In the genomic region with DNA sequence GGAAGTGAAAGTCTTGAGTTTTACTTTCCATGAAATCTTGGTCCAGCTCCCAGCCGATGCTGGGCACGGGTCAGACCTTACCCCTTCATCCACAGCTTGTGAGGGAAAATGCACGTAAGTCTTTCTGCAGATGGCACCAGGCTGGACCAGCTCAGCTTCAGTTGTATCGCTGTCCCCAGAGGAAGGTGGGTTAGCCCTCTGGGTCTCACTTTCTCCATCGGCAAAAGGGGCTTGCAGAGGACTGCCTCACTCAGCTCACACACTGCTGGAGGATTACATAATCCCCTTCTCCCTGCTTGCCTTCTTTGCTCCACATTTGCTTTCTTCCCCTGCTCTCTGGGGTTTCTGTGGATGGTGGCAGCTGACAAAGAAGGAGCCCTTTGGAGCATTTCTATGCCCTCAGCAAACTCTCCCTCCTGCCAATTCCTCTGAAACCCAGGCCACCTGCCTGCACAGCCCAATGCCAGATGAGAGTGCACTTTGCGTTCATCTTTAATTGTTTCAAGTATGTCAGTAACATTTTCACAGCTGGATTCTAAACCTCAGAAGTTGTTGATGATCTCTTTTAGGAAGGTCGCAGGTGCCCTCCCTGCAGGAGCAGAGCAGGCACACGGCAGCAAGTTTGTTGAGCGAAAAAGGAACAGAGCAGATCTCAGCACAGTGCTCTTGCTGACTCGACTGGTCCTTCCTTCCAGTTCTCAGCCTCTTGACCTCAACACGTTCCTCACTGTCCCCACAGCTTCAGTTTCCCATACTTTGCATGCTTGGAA, we compare ENCODE assay signal across 21 cellular contexts.
"Had no signal": no experiment of that assay in that cellular context is flagged by ENCODE, and none has a peak within 500 bp of the region (broad histone marks: within the 10 kb centered on the region; RNA-seq: fewer than 3 reads in every experiment).

No MANE protein-coding gene starts in this region.

- H3K36me3 Mint-ChIP-seq: naive B cell had no signal

- H3K9me3 Mint-ChIP-seq: activated T-helper 17 cell treated with anti-CD3 and anti-CD28 coated beads, Interleukin-2, amount 50 U/mL, for 72 hours; neural crest cell had no signal

- DNase-seq: activated B cell treated with CpG ODN at 0.5 μM for 24 hours; activated CD4-positive, alpha-beta T cell treated with anti-CD3 and anti-CD28 coated beads for 48 hours; activated CD8-positive, alpha-beta T cell treated with anti-CD3 and anti-CD28 coated beads for 36 hours; activated naive CD4-positive, alpha-beta T cell; activated T-cell treated with anti-CD3 and anti-CD28 coated beads, Interleukin-2, amount 50 U/mL, for 1 hour; brain microvascular endothelial cell; central memory CD4-positive, alpha-beta T cell; cortex of kidney; left ventricle myocardium inferior; mammary epithelial cell; naive B cell; right lobe of liver; stimulated activated CD4-positive, alpha-beta T cell treated with anti-CD3 and anti-CD28 coated beads, Interleukin-15, amount 100 ng/mL, for 24 hours; stimulated activated CD4-positive, alpha-beta T cell treated with anti-CD3 and anti-CD28 coated beads, Interleukin-2, amount 100 ng/mL, for 48 hours; stimulated activated naive CD8-positive, alpha-beta T cell treated with anti-CD3 and anti-CD28 coated beads, Interleukin-15, amount 100 ng/mL, for 72 hours; T-helper 2 cell; transverse colon had no signal

- H3K9me3 ChIP-seq: right lobe of liver, suprapubic skin, transverse colon, vagina had no signal

- H3K27me3 ChIP-seq: brain microvascular endothelial cell, right lobe of liver, vagina had no signal

- H3K36me3 ChIP-seq: brain microvascular endothelial cell, left ventricle myocardium inferior, right lobe of liver, suprapubic skin, transverse colon, vagina had no signal

- ATAC-seq: activated CD8-positive, alpha-beta T cell treated with anti-CD3 and anti-CD28 coated beads for 36 hours; activated T-helper 17 cell treated with anti-CD3 and anti-CD28 coated beads, Interleukin-2, amount 50 U/mL, for 72 hours; stimulated activated naive CD8-positive, alpha-beta T cell treated with anti-CD3 and anti-CD28 coated beads, Interleukin-15, amount 100 ng/mL, for 72 hours had no signal

- H3K4me3 ChIP-seq: left ventricle myocardium inferior, right lobe of liver, suprapubic skin, transverse colon, vagina had no signal

- H3K4me1 Mint-ChIP-seq: activated B cell treated with CpG ODN at 0.5 μM for 24 hours; activated T-helper 17 cell treated with anti-CD3 and anti-CD28 coated beads, Interleukin-2, amount 50 U/mL, for 72 hours; stimulated activated naive CD8-positive, alpha-beta T cell treated with anti-CD3 and anti-CD28 coated beads, Interleukin-15, amount 100 ng/mL, for 72 hours had no signal

- H3K27ac Mint-ChIP-seq: activated B cell treated with CpG ODN at 0.5 μM for 24 hours; activated CD8-positive, alpha-beta T cell treated with anti-CD3 and anti-CD28 coated beads for 36 hours; activated T-helper 17 cell treated with anti-CD3 and anti-CD28 coated beads, Interleukin-2, amount 50 U/mL, for 72 hours; naive B cell had no signal

- H3K4me3 Mint-ChIP-seq: activated B cell treated with CpG ODN at 0.5 μM for 24 hours; activated CD8-positive, alpha-beta T cell treated with anti-CD3 and anti-CD28 coated beads for 36 hours; activated T-helper 17 cell treated with anti-CD3 and anti-CD28 coated beads, Interleukin-2, amount 50 U/mL, for 72 hours; naive B cell; neural crest cell; stimulated activated naive CD8-positive, alpha-beta T cell treated with anti-CD3 and anti-CD28 coated beads, Interleukin-15, amount 100 ng/mL, for 72 hours had no signal

- H3K27ac ChIP-seq: brain microvascular endothelial cell, left ventricle myocardium inferior, right lobe of liver, suprapubic skin, transverse colon, vagina had no signal

- H3K4me1 ChIP-seq: right lobe of liver had no signal
